ENCODE assay signal across 22 cellular contexts in the genomic region with DNA sequence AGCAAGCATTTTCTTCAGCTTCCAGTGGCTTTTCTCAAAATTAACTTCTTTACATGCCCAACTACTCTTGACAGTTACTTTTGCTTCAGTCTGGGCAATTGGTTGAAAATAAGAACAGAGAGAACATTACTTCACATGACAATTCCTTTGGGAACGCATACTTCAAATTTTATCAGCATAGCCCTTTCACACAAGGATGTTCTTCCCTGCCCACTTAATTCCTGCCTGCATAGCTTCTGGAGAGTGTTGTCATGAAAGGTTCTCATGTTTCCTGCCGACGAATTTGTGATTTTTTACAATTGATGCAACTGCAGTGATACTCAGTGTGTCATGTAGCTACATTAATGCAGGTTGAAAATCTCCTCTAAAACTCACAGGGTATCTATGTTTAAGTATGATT. TPM values are rescaled to one million over a fixed set of nuclear protein-coding genes. Genes with fewer than 3 reads are reported as not detected.
DNase-seq lines count a peak whose midpoint lies in the region; ATAC-seq and TF ChIP-seq lines count a peak whose summit lies in the region.
"Had no signal": no experiment of that assay in that cellular context is flagged by ENCODE, and none has a peak within 500 bp of the region (broad histone marks: within the 10 kb centered on the region; RNA-seq: fewer than 3 reads in every experiment).

No MANE protein-coding gene starts in this region.

- H3K4me1 ChIP-seq in cardiac muscle cell (ENCODE audit: low read depth), result no peaks in the 10 kb centered on the region
- H3K4me1 ChIP-seq: breast epithelium had no signal

- no peak for TF ChIP-seq CTCF in cardiac muscle cell (IDR thresholded peaks at IDR 0.05; ENCODE audit: low read depth, low read length)
- no peak for TF ChIP-seq CTCF in cardiac fibroblast (IDR thresholded peaks at IDR 0.05; ENCODE audit: low read depth, low read length)

- ATAC-seq in left ventricle myocardium superior, result no peak
- ATAC-seq: activated CD8-positive, alpha-beta memory T cell treated with anti-CD3 and anti-CD28 coated beads, Interleukin-2, amount 10 ng/mL, durations not matched to agents 7 days and 5 days; left lobe of liver; T-cell had no signal

- no peaks in the 10 kb centered on the region for H3K9me3 ChIP-seq in cardiac muscle cell (ENCODE audit: low read depth)
- H3K9me3 ChIP-seq: breast epithelium had no signal

- peak overlapping the region; percentile 6 for H3K27ac ChIP-seq in cardiac muscle cell
- H3K27ac ChIP-seq: 22Rv1, breast epithelium, HL-60 had no signal

- no peaks in the 10 kb centered on the region for H3K27me3 ChIP-seq in cardiac muscle cell
- H3K27me3 ChIP-seq: breast epithelium had no signal

- DNase-seq in cardiac muscle cell (ENCODE audit: low read depth in 1 of 2, low spot score in 1 of 2) (peak in 1 of 2 donors; percentile 77), left ventricle myocardium superior (no peak), cardiac fibroblast (ENCODE audit: low read depth in 2 of 2) (peak; percentile 84), hepatic stellate cell (ENCODE audit: low spot score) (peak; percentile 69), stromal cell of bone marrow (ENCODE audit: low read depth) (peak; percentile 52), CD1c-positive myeloid dendritic cell (ENCODE audit: extremely low spot score) (no peak), UCSD-AML1 (lab: John Stamatoyannopoulos, UW; ENCODE audit: unreplicated experiment) (no peak), NCI-H82 (lab: John Stamatoyannopoulos, UW) (no peak)
- DNase-seq: activated CD4-positive, alpha-beta T cell treated with anti-CD3 and anti-CD28 coated beads for 48 hours; activated CD8-positive, alpha-beta memory T cell treated with anti-CD3 and anti-CD28 coated beads, Interleukin-2, amount 10 ng/mL, durations not matched to agents 7 days and 5 days; CD4-positive, alpha-beta memory T cell; DMS53; midbrain; NCI-H1436; NCI-H69; SHP77; stimulated activated CD8-positive, alpha-beta memory T cell treated with anti-CD3 and anti-CD28 coated beads, Interleukin-4, amount 100 ng/mL, for 48 hours; T-cell had no signal

- intact Hi-C loops in left ventricle myocardium superior (cut with micrococcal nuclease), result loop anchor here (10.0 kb wide), 1 partner anchor 153 kb away; no protein-coding TSS in a partner anchor

- H3K4me3 ChIP-seq in cardiac muscle cell, result no peak overlapping the region
- H3K4me3 ChIP-seq in cardiac fibroblast (replicated peaks in 1 of 2; ENCODE audit: low read depth in 2 of 2, low read length in 2 of 2), result no peak overlapping the region
- H3K4me3 ChIP-seq: breast epithelium had no signal

- peaks cover 97% of the 10 kb centered on the region for H3K36me3 ChIP-seq in cardiac muscle cell

RNA-seq across cellular contexts. Expression of gene SNRNP48, which starts 22.0 kb away (rescaled TPM):
- total RNA-seq in cardiac muscle cell (10.1 and 24.8 TPM in 2 replicates), left ventricle myocardium superior (17.3 TPM)
- polyA plus RNA-seq in cardiac muscle cell, result 9.2 and 14.4 TPM in 2 replicates

RNA-seq across cellular contexts. Expression of gene DSP, which starts 26.6 kb away (rescaled TPM):
- total RNA-seq in cardiac muscle cell, result 185 and 362 TPM in 2 replicates
- 154 and 237 TPM in 2 replicates for polyA plus RNA-seq in cardiac muscle cell
- 314 TPM for total RNA-seq in left ventricle myocardium superior
- total RNA-seq: CD4-positive, alpha-beta memory T cell had no signal
- polyA plus RNA-seq: CD4-positive, alpha-beta memory T cell had no signal

Comparison
In these comparisons a context has a peak if more than half of its experiments do, and no peak if none do; other contexts are left out.
1. DNase-seq: peak in cardiac fibroblast (2 of 2), hepatic stellate cell (single experiment) and stromal cell of bone marrow (single experiment); none in left ventricle myocardium superior (single experiment), CD1c-positive myeloid dendritic cell (single experiment), UCSD-AML1 (single experiment) and NCI-H82 (single experiment).